ENCODE assay signal across 16 cellular contexts in the genomic region with DNA sequence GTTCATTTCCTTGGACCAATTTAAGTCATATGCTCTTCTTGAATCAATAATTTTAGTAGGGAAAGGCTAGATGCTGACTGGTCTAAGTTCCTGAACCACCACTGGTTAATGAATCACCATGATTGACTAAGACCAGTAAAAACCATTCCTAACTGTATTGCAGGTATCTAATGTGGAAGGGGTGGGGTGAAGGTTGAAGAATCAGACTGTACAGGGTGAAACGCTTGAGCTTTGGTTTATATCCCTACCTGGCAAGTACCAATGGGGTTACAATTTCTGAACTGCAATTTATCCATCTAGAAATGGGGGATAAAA.
A peak's percentile ranks its signal among the peaks of the same experiment; 100 is the strongest.
DNase-seq lines count a peak whose midpoint lies in the region; ATAC-seq, FAIRE-seq and TF ChIP-seq lines count a peak whose summit lies in the region.
"Had no signal": no experiment of that assay in that cellular context is flagged by ENCODE, and none has a peak within 500 bp of the region (broad histone marks: within the 10 kb centered on the region; RNA-seq: fewer than 3 reads in every experiment).

No MANE protein-coding gene starts in this region.

- H3K23ac ChIP-seq in IMR-90 (ENCODE audit: low read depth, low read length) = no peak overlapping the region
- no peak overlapping the region for H3K23ac ChIP-seq in mesenchymal stem cell (ENCODE audit: low read length in 2 of 2)

- H3K9me1 ChIP-seq in IMR-90 (ENCODE audit: insufficient read depth, low read length) = peaks cover 8% of the 10 kb centered on the region

- POLR2A ChIA-PET in IMR-90 (lab: Charles Lee; ENCODE audit: unreplicated experiment) = no interaction called here
- POLR2A ChIA-PET in CD4-positive, alpha-beta T cell (lab: Charles Lee) = no interaction called here

- peak overlapping the region; percentile 4; the same call in 1 of the 2 replicates for H3K4ac ChIP-seq in IMR-90 (ENCODE audit: low read depth, low read length)
- H3K4ac ChIP-seq in mesenchymal stem cell (ENCODE audit: low read depth in 1 of 2, low read length in 2 of 2) = no peak overlapping the region

- no peak overlapping the region for H4K91ac ChIP-seq in IMR-90 (ENCODE audit: insufficient read depth, low read depth, low read length)
- H4K91ac ChIP-seq in mesenchymal stem cell (ENCODE audit: low read length) = no peak overlapping the region

- no CpG with 5 or more reads among the region's 1 CpG for WGBS in IMR-90 (ENCODE audit: extremely low coverage in 2 of 2, insufficient read length in 1 of 2), 2 experiments
- WGBS in mesenchymal stem cell = no CpG with 5 or more reads among the region's 1 CpG

- no peaks in the 10 kb centered on the region for H3K79me2 ChIP-seq in ACC112 (ENCODE audit: control insufficient read depth, insufficient read depth, low read length, unreplicated experiment)

- H3K4me3 ChIP-seq in ACC112 (ENCODE audit: low read depth, low read length) (peak overlapping the region; percentile 28; the same call in 1 of the 2 replicates), IMR-90 (ENCODE audit: insufficient read depth, low read depth, low read length) (no peak overlapping the region), colonic mucosa (no peak overlapping the region), mesenchymal stem cell (ENCODE audit: insufficient read depth in 1 of 2, low read depth in 1 of 2, low read length in 2 of 2) (no peak overlapping the region), kidney (ENCODE audit: low read length in 2 of 2) (no peak overlapping the region)
- H3K4me3 ChIP-seq: SK-N-MC had no signal

- H3K4me1 ChIP-seq in ACC112 (ENCODE audit: control insufficient read depth, insufficient read depth, low read length, unreplicated experiment) = peaks cover 25% of the 10 kb centered on the region
- H3K4me1 ChIP-seq in IMR-90 (ENCODE audit: control insufficient read depth, insufficient read depth, low read length) = peaks cover 9% of the 10 kb centered on the region
- no peaks in the 10 kb centered on the region for H3K4me1 ChIP-seq in colonic mucosa
- peaks cover 3% of the 10 kb centered on the region for H3K4me1 ChIP-seq in mesenchymal stem cell (ENCODE audit: control insufficient read depth, insufficient read depth, low read depth, low read length)
- no peaks in the 10 kb centered on the region for H3K4me1 ChIP-seq in kidney (ENCODE audit: control insufficient read depth in 1 of 2, insufficient read depth in 1 of 2, low read depth in 1 of 2, low read length in 2 of 2)

- no peak for TF ChIP-seq POLR2A in IMR-90 (IDR thresholded peaks at IDR 0.05; ENCODE audit: low read depth, low read length)

- H2BK15ac ChIP-seq in IMR-90 (ENCODE audit: low read depth, low read length) = no peak overlapping the region
- no peak overlapping the region for H2BK15ac ChIP-seq in mesenchymal stem cell (ENCODE audit: low read depth, poor library complexity, severe bottlenecking)

- H3K27me3 Mint-ChIP-seq in CD4-positive, alpha-beta T cell = no peaks in the 10 kb centered on the region
- H3K27me3 Mint-ChIP-seq: activated CD4-positive, alpha-beta T cell treated with anti-CD3 and anti-CD28 coated beads for 36 hours had no signal

- no peak overlapping the region for H4K8ac ChIP-seq in IMR-90 (ENCODE audit: low read depth in 2 of 2, low read length in 2 of 2)
- H4K8ac ChIP-seq in mesenchymal stem cell (ENCODE audit: low read length) = peak overlapping the region; percentile 4

- H3K79me1 ChIP-seq in IMR-90 (ENCODE audit: low read depth in 1 of 2, low read length in 2 of 2) = no peaks in the 10 kb centered on the region
- H3K79me1 ChIP-seq in mesenchymal stem cell (replicated peaks; ENCODE audit: low read length, poor library complexity, severe bottlenecking) = no peaks in the 10 kb centered on the region

- peak overlapping the region; percentile 46; the same call in 1 of the 2 replicates for H3K4me2 ChIP-seq in IMR-90 (ENCODE audit: low read depth, low read length)
- H3K4me2 ChIP-seq in mesenchymal stem cell (ENCODE audit: low read length, poor library complexity, severe bottlenecking) = no peak overlapping the region

- BruUV-seq in IMR-90 (replicated peaks; lab: Mats Ljungman, UMichigan) = no TSS peak

- H3K27me3 ChIP-seq in ACC112 (ENCODE audit: insufficient read depth, low read length) (no peaks in the 10 kb centered on the region), IMR-90 (ENCODE audit: control insufficient read depth, insufficient read depth, low read length) (no peaks in the 10 kb centered on the region), colonic mucosa (no peaks in the 10 kb centered on the region), mesenchymal stem cell (ENCODE audit: control insufficient read depth in 1 of 2, insufficient read depth in 1 of 2, low read length in 2 of 2) (no peaks in the 10 kb centered on the region)
- H3K27me3 ChIP-seq in CD4-positive, alpha-beta T cell (ENCODE audit: control insufficient read depth, insufficient read depth, low read length) = no peaks in the 10 kb centered on the region

- intact Hi-C loops in IMR-90 (cut with micrococcal nuclease) (loop anchor here (5.0 kb wide), 2 partner anchors 36 to 51 kb away; no protein-coding TSS in a partner anchor), colonic mucosa (cut with DNase I) (no loop called here), kidney (cut with DNase I) (no loop called here)
- intact Hi-C loops in CD4-positive, alpha-beta T cell (cut with DNase I, micrococcal nuclease) = no loop called here

- H2AK5ac ChIP-seq in IMR-90 (ENCODE audit: low read depth, low read length) (0 out of 2 replicates have a peak overlapping the region, but pooled peaks have one; percentile 2), mesenchymal stem cell (ENCODE audit: low read length, severe bottlenecking) (no peak overlapping the region)

- no peak overlapping the region for H3K27ac Mint-ChIP-seq in CD4-positive, alpha-beta T cell
- H3K27ac Mint-ChIP-seq: activated CD4-positive, alpha-beta T cell treated with anti-CD3 and anti-CD28 coated beads for 36 hours had no signal

- no peaks in the 10 kb centered on the region for H4K20me1 ChIP-seq in IMR-90 (ENCODE audit: insufficient read depth, low read length)

- H3K9me3 Mint-ChIP-seq in CD4-positive, alpha-beta T cell = no peaks in the 10 kb centered on the region

- no peak overlapping the region for H3K56ac ChIP-seq in IMR-90 (ENCODE audit: extremely low read depth, insufficient read depth, low read length)

- H3K14ac ChIP-seq in IMR-90 (replicated peaks; ENCODE audit: low read depth, low read length) (no peak overlapping the region), mesenchymal stem cell (ENCODE audit: low read length in 2 of 2) (no peak overlapping the region)

- ATAC-seq in IMR-90 (ENCODE audit: low read depth) = no peak
- no peak for ATAC-seq in CD4-positive, alpha-beta T cell (ENCODE audit: poor library complexity)
- ATAC-seq: activated CD4-positive, alpha-beta T cell treated with anti-CD3 and anti-CD28 coated beads for 36 hours; esophagus mucosa; naive thymus-derived CD8-positive, alpha-beta T cell had no signal

- H3K36me3 Mint-ChIP-seq in CD4-positive, alpha-beta T cell (ENCODE audit: low read depth) = no peaks in the 10 kb centered on the region

- TF ChIP-seq RAD21 in IMR-90 (IDR thresholded peaks at IDR 0.05; ENCODE audit: low read length) = no peak

- no peak overlapping the region for H3K4me3 Mint-ChIP-seq in CD4-positive, alpha-beta T cell
- H3K4me3 Mint-ChIP-seq: activated CD4-positive, alpha-beta T cell treated with anti-CD3 and anti-CD28 coated beads for 36 hours; naive thymus-derived CD8-positive, alpha-beta T cell had no signal

- TF ChIP-seq CTCF in IMR-90 (conservative IDR thresholded peaks at IDR 0.05; ENCODE audit: low read depth, low read length) (no peak), colonic mucosa (IDR thresholded peaks at IDR 0.05) (no peak), kidney (IDR thresholded peaks at IDR 0.05; ENCODE audit: borderline replicate concordance, extremely low read depth, insufficient read depth) (no peak)
- TF ChIP-seq CTCF in CD4-positive, alpha-beta T cell (IDR thresholded peaks at IDR 0.05) = no peak

- CTCF ChIA-PET in IMR-90 (lab: Yijun Ruan, JAX) = no interaction called here
- CTCF ChIA-PET in CD4-positive, alpha-beta T cell (lab: Charles Lee) = no interaction called here

- in situ Hi-C loops in IMR-90 (cut with MboI; ENCODE audit: low sequenced_read_pairs) = no loop called here

- DNase-seq in IMR-90 (peak; percentile 33), colonic mucosa (peak; percentile 51), mesenchymal stem cell (no peak), NCI-H524 treated with DMSO at 0.1 percent for 48 hours (lab: John Stamatoyannopoulos, UW) (no peak), kidney (no peak)
- DNase-seq in CD4-positive, alpha-beta T cell = no peak
- DNase-seq in activated CD4-positive, alpha-beta T cell treated with anti-CD3 and anti-CD28 coated beads for 1 hour = no peak
- DNase-seq: activated CD4-positive, alpha-beta T cell treated with anti-CD3 and anti-CD28 coated beads for 36 hours; anterior cingulate cortex; left cardiac atrium; naive thymus-derived CD8-positive, alpha-beta T cell; NCI-H187 treated with DMSO at 0.1 percent for 48 hours; NCI-H510A had no signal

- H3K27ac ChIP-seq in ACC112 (ENCODE audit: low read depth, low read length) (peak overlapping the region; percentile 66), IMR-90 (ENCODE audit: insufficient read depth, low read length) (no peak overlapping the region), colonic mucosa (peak overlapping the region; percentile 79), mesenchymal stem cell (ENCODE audit: low read length, poor library complexity, severe bottlenecking) (peak overlapping the region; percentile 51), kidney (ENCODE audit: low read depth in 2 of 2, low read length in 2 of 2) (no peak overlapping the region)
- no peak overlapping the region for H3K27ac ChIP-seq in CD4-positive, alpha-beta T cell (ENCODE audit: low read depth, low read length)
- H3K27ac ChIP-seq: SK-N-MC had no signal

- H3K4me1 Mint-ChIP-seq in CD4-positive, alpha-beta T cell (ENCODE audit: low read depth) = no peaks in the 10 kb centered on the region

- H3K36me3 ChIP-seq in ACC112 (ENCODE audit: insufficient read depth, low read length) (no peaks in the 10 kb centered on the region), IMR-90 (ENCODE audit: control insufficient read depth, insufficient read depth, low read length) (no peaks in the 10 kb centered on the region), colonic mucosa (no peaks in the 10 kb centered on the region), mesenchymal stem cell (ENCODE audit: control insufficient read depth in 1 of 2, insufficient read depth in 2 of 2, low read depth in 1 of 2, low read length in 2 of 2) (no peaks in the 10 kb centered on the region), kidney (ENCODE audit: control insufficient read depth in 1 of 2, insufficient read depth in 2 of 2, low read length in 2 of 2) (no peaks in the 10 kb centered on the region)

- H2AFZ ChIP-seq in ACC112 (ENCODE audit: low read length, unreplicated experiment) (no peak overlapping the region), IMR-90 (replicated peaks; ENCODE audit: low read length, poor library complexity) (no peak overlapping the region), mesenchymal stem cell (ENCODE audit: low read depth, low read length) (no peak overlapping the region)

- FAIRE-seq in kidney (lab: Jason Lieb, UNC) = no peak

- H3K9ac ChIP-seq in IMR-90 (ENCODE audit: low read depth, low read length) (no peak overlapping the region), colonic mucosa (ENCODE audit: low read depth in 2 of 2, low read length in 2 of 2) (no peak overlapping the region), mesenchymal stem cell (ENCODE audit: low read length) (no peak overlapping the region), kidney (ENCODE audit: low read length in 2 of 2) (no peak overlapping the region)

- peak overlapping the region; percentile 46; the same call in 1 of the 2 replicates for H3K18ac ChIP-seq in IMR-90 (ENCODE audit: low read depth, low read length)
- H3K18ac ChIP-seq in mesenchymal stem cell (ENCODE audit: low read depth in 1 of 2, low read length in 2 of 2) = no peak overlapping the region

- H2BK12ac ChIP-seq in mesenchymal stem cell (ENCODE audit: low read length in 2 of 2) = no peak overlapping the region

- H2BK20ac ChIP-seq in IMR-90 (ENCODE audit: low read depth, low read length) = no peak overlapping the region; the same call in 1 of the 2 replicates

- H3K9me3 ChIP-seq in IMR-90 (ENCODE audit: control insufficient read depth, insufficient read depth, low read length) = no peaks in the 10 kb centered on the region
- no peaks in the 10 kb centered on the region for H3K9me3 ChIP-seq in colonic mucosa
- H3K9me3 ChIP-seq in mesenchymal stem cell (ENCODE audit: control insufficient read depth, low read length) = no peaks in the 10 kb centered on the region
- H3K9me3 ChIP-seq in CD4-positive, alpha-beta T cell (ENCODE audit: control insufficient read depth, low read length) = no peaks in the 10 kb centered on the region
- H3K9me3 ChIP-seq in kidney (ENCODE audit: control insufficient read depth in 1 of 2, low read length in 2 of 2) = no peaks in the 10 kb centered on the region

- H2AK9ac ChIP-seq in IMR-90 (replicated peaks; ENCODE audit: low read depth, low read length, poor library complexity) = no peak overlapping the region

- H4K5ac ChIP-seq in IMR-90 (ENCODE audit: low read depth, low read length) = no peak overlapping the region

- dilution Hi-C loops in IMR-90 (cut with HindIII; ENCODE audit: low sequenced_read_pairs, unreplicated experiment) = no loop called here

- H2BK5ac ChIP-seq in IMR-90 (ENCODE audit: low read depth, low read length, poor library complexity, severe bottlenecking) (no peak overlapping the region), mesenchymal stem cell (ENCODE audit: low read depth, low read length, poor library complexity, severe bottlenecking) (no peak overlapping the region)

- H2BK120ac ChIP-seq in IMR-90 (ENCODE audit: low read depth, low read length) (no peak overlapping the region; the same call in 1 of the 2 replicates), mesenchymal stem cell (ENCODE audit: low read depth, low read length) (no peak overlapping the region)

Comparison
In these comparisons a context has a peak if more than half of its experiments do, and no peak if none do; other contexts are left out.
1. H3K27ac ChIP-seq: peak in ACC112 (single experiment), colonic mucosa (single experiment) and mesenchymal stem cell (single experiment); none in IMR-90 (single experiment), CD4-positive, alpha-beta T cell (single experiment) and kidney (0 of 2).
2. DNase-seq: peak in IMR-90 (single experiment) and colonic mucosa (single experiment); none in mesenchymal stem cell (single experiment), CD4-positive, alpha-beta T cell (0 of 10), NCI-H524 treated with DMSO at 0.1 percent for 48 hours (single experiment), kidney (single experiment) and activated CD4-positive, alpha-beta T cell treated with anti-CD3 and anti-CD28 coated beads for 1 hour (single experiment).